In genomic region chr15:45831787-45832186, GRCh38 we compare ENCODE assay signal across 19 cellular contexts.
DNase-seq lines count a peak whose midpoint lies in the region; ATAC-seq, FAIRE-seq and TF ChIP-seq lines count a peak whose summit lies in the region.
"Had no signal": no experiment of that assay in that cellular context is flagged by ENCODE, and none has a peak within 500 bp of the region (broad histone marks: within the 10 kb centered on the region; RNA-seq: fewer than 3 reads in every experiment).

No MANE protein-coding gene starts in this region.

- TF ChIP-seq CTCF in HepG2 (CRISPR knock-in tag; IDR thresholded peaks at IDR 0.05) (no peak), right lobe of liver (IDR thresholded peaks at IDR 0.05) (no peak), RWPE2 (IDR thresholded peaks at IDR 0.05; ENCODE audit: poor library complexity, severe bottlenecking) (no peak), foreskin keratinocyte (conservative IDR thresholded peaks at IDR 0.05) (no peak)

- BruUV-seq in HepG2 (replicated peaks; lab: Mats Ljungman, UMichigan), result no TSS peak

- CTCF ChIA-PET in HepG2 (lab: Yijun Ruan, JAX; ENCODE audit: low intra/inter-chr PET ratio, low total read pairs), result no interaction called here

- no peak overlapping the region for H2AFZ ChIP-seq in HepG2 (ENCODE audit: low read length)
- H2AFZ ChIP-seq: GM23248 had no signal

- no peak for TF ChIP-seq RAD21 in HepG2 (CRISPR knock-in tag; IDR thresholded peaks at IDR 0.05)

- H3K9ac ChIP-seq in HepG2 (ENCODE audit: insufficient read depth, low read depth, low read length), result no peak overlapping the region
- H3K9ac ChIP-seq: GM23248 had no signal

- no peaks in the 10 kb centered on the region for H3K36me3 ChIP-seq in HepG2 (replicated peaks in 1 of 2; ENCODE audit: control insufficient read depth in 1 of 2, insufficient read depth in 2 of 2, low read length in 2 of 2)
- no peaks in the 10 kb centered on the region for H3K36me3 ChIP-seq in right lobe of liver
- no peaks in the 10 kb centered on the region for H3K36me3 ChIP-seq in RWPE2 (ENCODE audit: low read depth)

- H3K79me2 ChIP-seq in HepG2 (ENCODE audit: insufficient read depth, low read length), result no peaks in the 10 kb centered on the region

- DNase-seq in HepG2 (ENCODE audit: low spot score) (no peak), right lobe of liver (no peak), RWPE2 (ENCODE audit: low spot score) (no peak), foreskin keratinocyte (no peak), DMS 273 treated with DMSO at 0.1 percent for 48 hours (lab: John Stamatoyannopoulos, UW) (no peak), HT-29 (ENCODE audit: low spot score) (no peak)
- DNase-seq: C1 segment of cervical spinal cord; Calu3; CD4-positive, alpha-beta memory T cell; COR-L47; DND-41; EL; GDM1; GM23248; H7; HCEC 1CT had no signal

- H3K4me3 ChIP-seq in HepG2 (replicated peaks in 1 of 3; ENCODE audit: insufficient read depth in 1 of 3, low read depth in 2 of 3, low read length in 3 of 3), result no peak overlapping the region
- H3K4me3 ChIP-seq in right lobe of liver, result no peak overlapping the region
- no peak overlapping the region for H3K4me3 ChIP-seq in RWPE2 (ENCODE audit: severe bottlenecking)
- H3K4me3 ChIP-seq: GM12878, GM23248 had no signal

- H3K9me3 ChIP-seq in HepG2 (ENCODE audit: low read length) (no peaks in the 10 kb centered on the region), right lobe of liver (no peaks in the 10 kb centered on the region), RWPE2 (ENCODE audit: severe bottlenecking) (no peaks in the 10 kb centered on the region)

- ATAC-seq in HepG2 (no peak), right lobe of liver (no peak), RWPE2 (ENCODE audit: low read depth) (peak; percentile 41; the same call in 1 of the 3 replicates), foreskin keratinocyte (peak; percentile 37)
- ATAC-seq: GM12878 had no signal

- no peaks in the 10 kb centered on the region for H3K4me1 ChIP-seq in HepG2 (ENCODE audit: insufficient read depth, low read length)
- H3K4me1 ChIP-seq in right lobe of liver, result no peaks in the 10 kb centered on the region
- no peaks in the 10 kb centered on the region for H3K4me1 ChIP-seq in RWPE2 (ENCODE audit: insufficient read depth, poor library complexity, severe bottlenecking)
- H3K4me1 ChIP-seq in foreskin keratinocyte, result no peaks in the 10 kb centered on the region

- FAIRE-seq in HepG2 (lab: Jason Lieb, UNC), result no peak
- FAIRE-seq: GM12878, GM19239, H1 had no signal

- H3K4me2 ChIP-seq in HepG2 (ENCODE audit: low read depth, low read length), result no peak overlapping the region

- no peak overlapping the region for H3K27ac ChIP-seq in HepG2 (ENCODE audit: extremely low read length, insufficient read depth, low read length)
- no peak overlapping the region for H3K27ac ChIP-seq in right lobe of liver
- H3K27ac ChIP-seq in RWPE2 (ENCODE audit: poor library complexity, severe bottlenecking), result no peak overlapping the region
- no peak overlapping the region for H3K27ac ChIP-seq in foreskin keratinocyte
- H3K27ac ChIP-seq: GM23248 had no signal

- no peaks in the 10 kb centered on the region for H3K27me3 ChIP-seq in HepG2 (ENCODE audit: control insufficient read depth in 1 of 2, insufficient read depth in 2 of 2, low read length in 2 of 2)
- H3K27me3 ChIP-seq in right lobe of liver, result no peaks in the 10 kb centered on the region
- no peaks in the 10 kb centered on the region for H3K27me3 ChIP-seq in RWPE2 (ENCODE audit: insufficient read depth, poor library complexity, severe bottlenecking)
- no peaks in the 10 kb centered on the region for H3K27me3 ChIP-seq in foreskin keratinocyte

- no peaks in the 10 kb centered on the region for H4K20me1 ChIP-seq in HepG2 (ENCODE audit: insufficient read depth, low read length)

- intact Hi-C loops in HepG2 (cut with micrococcal nuclease; ENCODE audit: unreplicated experiment) (no loop called here), right lobe of liver (cut with DNase I) (no loop called here)

- POLR2A ChIA-PET in HepG2 (lab: Yijun Ruan, JAX), result no interaction called here

- no peak for TF ChIP-seq EP300 in HepG2 (IDR thresholded peaks at IDR 0.05; ENCODE audit: low read depth in 2 of 2, low read length in 2 of 2)
- TF ChIP-seq EP300 in HepG2 (CRISPR knock-in tag; IDR thresholded peaks at IDR 0.05; ENCODE audit: borderline replicate concordance), result no peak

- TF ChIP-seq POLR2A in HepG2 (IDR thresholded peaks at IDR 0.05; ENCODE audit: insufficient read depth in 1 of 2, low read depth in 2 of 2, low read length in 2 of 2) (no peak), right lobe of liver (IDR thresholded peaks at IDR 0.05) (no peak)

- 28% methylated on average over 6 of the region's 6 CpGs for WGBS in HepG2 (ENCODE audit: low lambda C conversion rate)
- WGBS in right lobe of liver (ENCODE audit: insufficient coverage, low coverage, low lambda C conversion rate, missing lambda C conversion rate), result 72% methylated on average over 6 of the region's 6 CpGs

- in situ Hi-C loops in HepG2 (cut with HindIII; ENCODE audit: extremely low pct_ligation_motif_present, low pct_unique_long_range_greater_than_20kb), result no loop called here

TF ChIP-seq in HepG2, 621 proteins besides CTCF, POLR2A, EP300 and RAD21:
- TF ChIP-seq, protein P1, sequence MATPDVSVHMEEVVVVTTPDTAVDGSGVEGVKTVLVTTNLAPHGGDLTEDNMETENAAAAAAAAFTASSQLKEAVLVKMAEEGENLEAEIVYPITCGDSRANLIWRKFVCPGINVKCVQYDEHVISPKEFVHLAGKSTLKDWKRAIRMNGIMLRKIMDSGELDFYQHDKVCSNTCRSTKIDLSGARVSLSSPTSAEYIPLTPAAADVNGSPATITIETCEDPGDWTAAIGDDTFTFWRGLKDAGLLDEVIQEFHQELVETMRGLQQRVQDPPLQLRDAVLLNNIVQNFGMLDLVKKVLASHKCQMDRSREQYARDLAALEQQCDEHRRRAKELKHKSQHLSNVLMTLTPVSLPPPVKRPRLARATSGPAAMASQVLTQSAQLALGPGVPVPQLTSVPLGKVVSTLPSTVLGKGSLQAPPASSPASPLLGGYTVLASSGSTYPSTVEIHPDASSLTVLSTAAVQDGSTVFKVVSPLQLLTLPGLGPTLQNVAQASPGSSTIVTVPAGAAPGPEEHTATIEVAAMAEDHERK (CRISPR knock-in tag; IDR thresholded peaks at IDR 0.05; ENCODE audit: low read depth), result no peak
- TF ChIP-seq LCORL (IDR thresholded peaks at IDR 0.05) (0 out of 2 replicates have a peak, but pooled peaks have one; percentile 60), LCORL (CRISPR knock-in tag; IDR thresholded peaks at IDR 0.05) (no peak)
TF ChIP-seq in HepG2: peak in this region for 1.

Comparison
In these comparisons a context has a peak if more than half of its experiments do, and no peak if none do; other contexts are left out.
1. ATAC-seq: peak in RWPE2 (single experiment) and foreskin keratinocyte (single experiment); none in HepG2 (single experiment) and right lobe of liver (0 of 4).